8 cellular contexts compared by ENCODE assay signal in genomic region chr3:125437631-125438435, GRCh38.
DNase-seq lines count a peak whose midpoint lies in the region; ATAC-seq and TF ChIP-seq lines count a peak whose summit lies in the region.

No MANE protein-coding gene starts in this region.

- H3F3A ChIP-seq in OCI-LY1 (ENCODE audit: insufficient read depth, low read length), result peaks cover 4% of the 10 kb centered on the region; the same call in 1 of the 2 replicates

- WGBS in suprapubic skin, result 50% methylated on average over 9 of the region's 9 CpGs

- H3K4me3 ChIP-seq in OCI-LY1 (ENCODE audit: low read depth, low read length, poor library complexity, severe bottlenecking), result no peak overlapping the region
- no peak overlapping the region for H3K4me3 ChIP-seq in foreskin fibroblast (ENCODE audit: low read depth in 1 of 2, low read length in 2 of 2)
- H3K4me3 ChIP-seq in neutrophil (ENCODE audit: low read depth in 1 of 2, low read length in 1 of 2), result no peak overlapping the region
- H3K4me3 ChIP-seq in suprapubic skin, result no peak overlapping the region

- H3K4me2 ChIP-seq in OCI-LY1 (ENCODE audit: low read length), result no peak overlapping the region

- H3K27me3 Mint-ChIP-seq in activated T-helper 1 cell treated with anti-CD3 and anti-CD28 coated beads, Interleukin-12 subunit alpha, Interleukin-12 subunit beta, Interleukin-2, Interleukin-4 antibody, amounts not matched to agents 30 ng/mL and 10 ng/mL and 1 ng/mL, durations not matched to agents 14 hours and 24 hours and 36 hours (ENCODE audit: insufficient read depth), result peaks cover 2% of the 10 kb centered on the region

- H4K20me1 ChIP-seq in OCI-LY1 (ENCODE audit: insufficient read depth, low read length), result no peaks in the 10 kb centered on the region

- H3K9me3 ChIP-seq in OCI-LY1 (ENCODE audit: low read length), result no peaks in the 10 kb centered on the region
- no peaks in the 10 kb centered on the region for H3K9me3 ChIP-seq in neutrophil
- peaks cover 1% of the 10 kb centered on the region for H3K9me3 ChIP-seq in suprapubic skin

- no peak for TF ChIP-seq EP300 in suprapubic skin (IDR thresholded peaks at IDR 0.05)

- H3K9me3 Mint-ChIP-seq in activated T-helper 1 cell treated with anti-CD3 and anti-CD28 coated beads, Interleukin-12 subunit alpha, Interleukin-12 subunit beta, Interleukin-2, Interleukin-4 antibody, amounts not matched to agents 30 ng/mL and 10 ng/mL and 1 ng/mL, durations not matched to agents 14 hours and 24 hours and 36 hours, result no peaks in the 10 kb centered on the region

- ATAC-seq in GM18858 (IDR thresholded peaks at IDR 0.05; ENCODE audit: unreplicated experiment), result no peak

- H3K9me2 ChIP-seq in OCI-LY1 (ENCODE audit: low read depth, low read length), result no peaks in the 10 kb centered on the region

- H3K27ac Mint-ChIP-seq in activated T-helper 1 cell treated with anti-CD3 and anti-CD28 coated beads, Interleukin-12 subunit alpha, Interleukin-12 subunit beta, Interleukin-2, Interleukin-4 antibody, amounts not matched to agents 30 ng/mL and 10 ng/mL and 1 ng/mL, durations not matched to agents 14 hours and 24 hours and 36 hours, result no peak overlapping the region

- H3K9ac ChIP-seq in OCI-LY1 (ENCODE audit: low read length), result no peak overlapping the region

- H3K4me3 Mint-ChIP-seq in activated T-helper 1 cell treated with anti-CD3 and anti-CD28 coated beads, Interleukin-12 subunit alpha, Interleukin-12 subunit beta, Interleukin-2, Interleukin-4 antibody, amounts not matched to agents 30 ng/mL and 10 ng/mL and 1 ng/mL, durations not matched to agents 14 hours and 24 hours and 36 hours, result no peak overlapping the region

- intact Hi-C loops in activated T-helper 1 cell treated with anti-CD3 and anti-CD28 coated beads, Interleukin-12 subunit alpha, Interleukin-12 subunit beta, Interleukin-2, Interleukin-4 antibody, amounts not matched to agents 30 ng/mL and 10 ng/mL and 1 ng/mL, durations not matched to agents 14 hours and 24 hours and 36 hours (cut with micrococcal nuclease), result loop anchor here (1.0 to 5.0 kb wide), 7 partner anchors 63 to 677 kb away; partner anchors contain the start of gene ZNF148

- H2AFZ ChIP-seq in OCI-LY1 (ENCODE audit: low read length), result no peak overlapping the region

- DNase-seq in NCI-H82 (lab: John Stamatoyannopoulos, UW) (peak; percentile 59), NCI-H82 treated with DMSO at 0.1 percent for 48 hours (lab: John Stamatoyannopoulos, UW; ENCODE audit: unreplicated experiment) (no peak), foreskin fibroblast (peak; percentile 21 to 75), suprapubic skin (ENCODE audit: low spot score in 2 of 2) (no peak)
- peak; percentile 37 for DNase-seq in activated T-helper 1 cell treated with anti-CD3 and anti-CD28 coated beads, Interleukin-12 subunit alpha, Interleukin-12 subunit beta, Interleukin-2, Interleukin-4 antibody, amounts not matched to agents 30 ng/mL and 10 ng/mL and 1 ng/mL, durations not matched to agents 14 hours and 24 hours and 36 hours (ENCODE audit: low spot score)

- H3K4me1 ChIP-seq in OCI-LY1 (ENCODE audit: insufficient read depth, low read length, severe bottlenecking), result no peaks in the 10 kb centered on the region
- H3K4me1 ChIP-seq in neutrophil (ENCODE audit: control insufficient read depth in 1 of 2, insufficient read depth in 1 of 2, low read depth in 1 of 2, low read length in 1 of 2), result no peaks in the 10 kb centered on the region
- peaks cover 4% of the 10 kb centered on the region for H3K4me1 ChIP-seq in suprapubic skin

- peaks cover 4% of the 10 kb centered on the region for H3K36me3 Mint-ChIP-seq in activated T-helper 1 cell treated with anti-CD3 and anti-CD28 coated beads, Interleukin-12 subunit alpha, Interleukin-12 subunit beta, Interleukin-2, Interleukin-4 antibody, amounts not matched to agents 30 ng/mL and 10 ng/mL and 1 ng/mL, durations not matched to agents 14 hours and 24 hours and 36 hours (ENCODE audit: low read depth)

- peak; percentile 93 for TF ChIP-seq CTCF in OCI-LY1 (IDR thresholded peaks at IDR 0.05; ENCODE audit: low read length)
- TF ChIP-seq CTCF in foreskin fibroblast (IDR thresholded peaks at IDR 0.05; ENCODE audit: low read depth, low read length), result peak; percentile 95
- TF ChIP-seq CTCF in neutrophil (IDR thresholded peaks at IDR 0.05), result peak; percentile 88
- peak; percentile 75 to 87 for TF ChIP-seq CTCF in suprapubic skin (IDR thresholded peaks at IDR 0.05)

- H3K36me3 ChIP-seq in OCI-LY1 (ENCODE audit: insufficient read depth, low read length) (no peaks in the 10 kb centered on the region), neutrophil (no peaks in the 10 kb centered on the region), suprapubic skin (no peaks in the 10 kb centered on the region)

- TF ChIP-seq POLR2A in suprapubic skin (IDR thresholded peaks at IDR 0.05), result no peak

- no peaks in the 10 kb centered on the region for H3K79me2 ChIP-seq in OCI-LY1 (ENCODE audit: insufficient read depth, low read length)

- H3K27me3 ChIP-seq in OCI-LY1 (ENCODE audit: insufficient read depth, low read length), result no peaks in the 10 kb centered on the region
- H3K27me3 ChIP-seq in neutrophil, result no peaks in the 10 kb centered on the region
- no peaks in the 10 kb centered on the region for H3K27me3 ChIP-seq in suprapubic skin

- H3K27ac ChIP-seq in OCI-LY1 (ENCODE audit: low read depth, low read length, poor library complexity, severe bottlenecking) (no peak overlapping the region), neutrophil (no peak overlapping the region), suprapubic skin (no peak overlapping the region)

- no peaks in the 10 kb centered on the region for H3K4me1 Mint-ChIP-seq in activated T-helper 1 cell treated with anti-CD3 and anti-CD28 coated beads, Interleukin-12 subunit alpha, Interleukin-12 subunit beta, Interleukin-2, Interleukin-4 antibody, amounts not matched to agents 30 ng/mL and 10 ng/mL and 1 ng/mL, durations not matched to agents 14 hours and 24 hours and 36 hours (ENCODE audit: low read depth)

Comparison
In these comparisons a context has a peak if more than half of its experiments do, and no peak if none do; other contexts are left out.
1. DNase-seq: peak in NCI-H82 (single experiment), activated T-helper 1 cell treated with anti-CD3 and anti-CD28 coated beads, Interleukin-12 subunit alpha, Interleukin-12 subunit beta, Interleukin-2, Interleukin-4 antibody, amounts not matched to agents 30 ng/mL and 10 ng/mL and 1 ng/mL, durations not matched to agents 14 hours and 24 hours and 36 hours (single experiment) and foreskin fibroblast (2 of 2); none in NCI-H82 treated with DMSO at 0.1 percent for 48 hours (single experiment) and suprapubic skin (0 of 2).
2. Peak in every context shown above with its lines, with median percentiles within 50 percentile points of each other: CTCF ChIP-seq.